In genomic region chr12:28550757-28551381, GRCh38 we compare ENCODE assay signal across 10 cellular contexts.
DNase-seq lines count a peak whose midpoint lies in the region; ATAC-seq and TF ChIP-seq lines count a peak whose summit lies in the region.
"Had no signal": no experiment of that assay in that cellular context is flagged by ENCODE, and none has a peak within 500 bp of the region (broad histone marks: within the 10 kb centered on the region; RNA-seq: fewer than 3 reads in every experiment).

No MANE protein-coding gene starts in this region.

- H3K9me3 ChIP-seq in fibroblast of lung (ENCODE audit: control insufficient read depth, insufficient read depth, low read depth, low read length): no peaks in the 10 kb centered on the region
- no peaks in the 10 kb centered on the region for H3K9me3 ChIP-seq in lower lobe of right lung

- H3K36me3 ChIP-seq in fibroblast of lung (ENCODE audit: control insufficient read depth, insufficient read depth, low read length): no peaks in the 10 kb centered on the region
- H3K36me3 ChIP-seq in lower lobe of right lung: no peaks in the 10 kb centered on the region

- no peak overlapping the region for H2AFZ ChIP-seq in fibroblast of lung (ENCODE audit: low read length)

- no peaks in the 10 kb centered on the region for H3K79me2 ChIP-seq in fibroblast of lung (ENCODE audit: control insufficient read depth, insufficient read depth, low read length)

- ATAC-seq in sciatic nerve (peak; percentile 48), lower lobe of right lung (no peak)
- ATAC-seq: activated naive CD4-positive, alpha-beta T cell treated with anti-CD3 and anti-CD28 coated beads, Interleukin-2, amount 50 U/mL, for 72 hours had no signal

- H3K4me2 ChIP-seq in fibroblast of lung (ENCODE audit: extremely low read depth, insufficient read depth, low read length): peak overlapping the region; percentile 0

- intact Hi-C loops in sciatic nerve (cut with DNase I) (no loop called here), lower lobe of right lung (cut with DNase I) (no loop called here)

- H3K4me3 ChIP-seq in fibroblast of lung (replicated peaks in 1 of 4; ENCODE audit: control extremely low read depth in 1 of 4, insufficient read depth in 1 of 4, low read depth in 3 of 4, low read length in 4 of 4) (no peak overlapping the region), lower lobe of right lung (no peak overlapping the region)

- H4K20me1 ChIP-seq in fibroblast of lung (ENCODE audit: control insufficient read depth, extremely low read depth, insufficient read depth, low read length): no peaks in the 10 kb centered on the region

- H3K27ac ChIP-seq in fibroblast of lung (ENCODE audit: insufficient read depth, low read length): no peak overlapping the region
- no peak overlapping the region for H3K27ac ChIP-seq in lower lobe of right lung

- H3K4me1 ChIP-seq in fibroblast of lung (ENCODE audit: control insufficient read depth, extremely low read depth, insufficient read depth, low read length) (no peaks in the 10 kb centered on the region), lower lobe of right lung (no peaks in the 10 kb centered on the region)

- no peak overlapping the region for H3K9ac ChIP-seq in fibroblast of lung (ENCODE audit: insufficient read depth, low read length)

- no peaks in the 10 kb centered on the region for H3K27me3 ChIP-seq in fibroblast of lung (ENCODE audit: control insufficient read depth, insufficient read depth, low read length)
- H3K27me3 ChIP-seq in lower lobe of right lung (ENCODE audit: low read depth): no peaks in the 10 kb centered on the region

- peak; percentile 56 for DNase-seq in EL
- DNase-seq in RPMI7951 (ENCODE audit: low read depth): peak; percentile 62
- DNase-seq in fibroblast of lung (ENCODE audit: low read depth in 2 of 2): peak; percentile 73 to 84
- no peak for DNase-seq in sciatic nerve (ENCODE audit: low spot score)
- DNase-seq in amniotic stem cell (lab: John Stamatoyannopoulos, UW): no peak
- no peak for DNase-seq in stimulated activated CD4-positive, alpha-beta T cell treated with anti-CD3 and anti-CD28 coated beads, Interleukin-4, amount 100 ng/mL, for 24 hours
- DNase-seq in MV-4-11 (lab: John Stamatoyannopoulos, UW): no peak
- no peak for DNase-seq in lower lobe of right lung
- DNase-seq: NCI-H2029 treated with DMSO at 0.1 percent for 48 hours had no signal

- no peak for TF ChIP-seq CTCF in fibroblast of lung (conservative IDR thresholded peaks at IDR 0.05 in 1 of 2, IDR thresholded peaks at IDR 0.05 in 1 of 2; ENCODE audit: low read depth in 1 of 2, low read length in 2 of 2)
- TF ChIP-seq CTCF in lower lobe of right lung (IDR thresholded peaks at IDR 0.05): no peak

Comparison
In these comparisons a context has a peak if more than half of its experiments do, and no peak if none do; other contexts are left out.
1. DNase-seq: peak in EL (single experiment), RPMI7951 (single experiment) and fibroblast of lung (2 of 2); none in sciatic nerve (single experiment), amniotic stem cell (single experiment), stimulated activated CD4-positive, alpha-beta T cell treated with anti-CD3 and anti-CD28 coated beads, Interleukin-4, amount 100 ng/mL, for 24 hours (single experiment), MV-4-11 (single experiment) and lower lobe of right lung (single experiment).